21 cellular contexts compared by ENCODE assay signal in genomic region chr1:60639287-60639686, GRCh38.
"Had no signal": no experiment of that assay in that cellular context is flagged by ENCODE, and none has a peak within 500 bp of the region (broad histone marks: within the 10 kb centered on the region; RNA-seq: fewer than 3 reads in every experiment).

No MANE protein-coding gene starts in this region.

- H3K36me3 ChIP-seq: heart left ventricle, neutrophil, right atrium auricular region, sigmoid colon, stomach, thoracic aorta, transverse colon had no signal

- H3K9me3 ChIP-seq: heart left ventricle, mucosa of descending colon, neutrophil, right atrium auricular region, sigmoid colon, stomach, thoracic aorta, transverse colon had no signal

- H3K27ac Mint-ChIP-seq: naive thymus-derived CD8-positive, alpha-beta T cell had no signal

- H3K4me1 ChIP-seq: heart left ventricle, right atrium auricular region, stomach, transverse colon had no signal

- H3K36me3 Mint-ChIP-seq: naive thymus-derived CD8-positive, alpha-beta T cell had no signal

- H3K4me1 Mint-ChIP-seq: naive thymus-derived CD8-positive, alpha-beta T cell had no signal

- H3K27me3 ChIP-seq: heart left ventricle, neutrophil, right atrium auricular region, sigmoid colon, stomach, transverse colon had no signal

- H3K4me3 Mint-ChIP-seq: naive thymus-derived CD8-positive, alpha-beta T cell had no signal

- H3K4me3 ChIP-seq: dorsolateral prefrontal cortex, heart left ventricle, mucosa of descending colon, right atrium auricular region, sigmoid colon, skin epidermis, stomach, thoracic aorta, transverse colon had no signal

- ATAC-seq: heart left ventricle; mucosa of descending colon; naive thymus-derived CD8-positive, alpha-beta T cell had no signal

- FAIRE-seq: endothelial cell of umbilical vein had no signal

- H3K27ac ChIP-seq: dorsolateral prefrontal cortex, heart left ventricle, neutrophil, right atrium auricular region, sigmoid colon, stomach, thoracic aorta, transverse colon had no signal

- DNase-seq: cortex of kidney; dorsolateral prefrontal cortex; foreskin melanocyte; heart left ventricle; hippocampal formation; kidney glomerular epithelial cell; mammary epithelial cell; mucosa of descending colon; naive thymus-derived CD8-positive, alpha-beta T cell; posterior cingulate gyrus; sigmoid colon; stimulated activated CD4-positive, alpha-beta T cell treated with anti-CD3 and anti-CD28 coated beads, Interleukin-12 subunit alpha, Interleukin-12 subunit beta, amount 100 ng/mL, for 4 hours; stimulated activated naive CD4-positive, alpha-beta T cell; stomach; substantia nigra; transverse colon had no signal
